ENCODE assay signal across 2 cellular contexts in the genomic region with DNA sequence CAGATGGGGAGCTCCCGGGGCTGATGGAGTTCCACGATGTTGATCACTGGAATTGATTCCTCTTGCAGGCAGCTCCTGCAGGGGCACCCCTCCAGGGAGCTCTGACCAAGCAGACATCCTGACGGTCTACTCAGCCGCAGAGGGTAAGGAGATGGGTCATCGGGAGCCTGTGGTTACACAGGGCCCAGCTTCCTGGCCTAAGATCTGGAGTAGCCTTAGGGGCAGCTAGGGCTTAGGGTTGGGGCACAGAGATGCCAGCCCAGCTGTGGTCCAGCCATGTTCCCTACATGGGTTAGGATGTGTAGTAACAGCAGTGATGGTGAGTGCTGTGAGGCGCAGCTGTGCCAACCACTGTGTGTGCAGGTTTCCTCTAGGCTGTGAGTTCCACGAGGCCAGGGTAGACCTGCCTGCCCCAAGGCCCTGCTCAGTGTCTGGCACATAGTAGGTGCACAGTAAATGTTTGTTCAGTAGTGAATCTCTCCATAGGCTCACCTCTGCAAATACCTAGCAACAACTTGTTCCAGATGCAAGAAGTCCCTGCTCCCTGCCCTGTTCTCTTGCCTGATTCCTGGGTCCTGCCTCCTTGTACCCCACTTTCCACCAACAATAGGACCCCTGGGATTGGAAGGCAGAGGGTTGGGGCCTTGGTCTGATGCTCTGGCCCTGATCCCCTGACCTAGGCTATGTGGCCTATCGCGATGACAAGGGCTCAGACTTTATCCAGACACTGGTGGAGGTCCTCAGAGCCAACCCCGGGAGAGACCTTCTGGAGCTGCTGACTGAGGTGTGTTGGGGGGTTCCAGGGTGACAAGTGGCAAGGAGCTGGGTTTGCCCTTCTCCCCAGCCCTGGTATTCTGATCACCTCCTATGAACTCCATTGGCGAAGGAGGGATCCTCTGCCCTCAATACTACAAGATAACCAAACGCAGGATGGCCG.
A peak's percentile ranks its signal among the peaks of the same experiment; 100 is the strongest.
TF ChIP-seq lines count a peak whose summit lies in the region.

No MANE protein-coding gene starts in this region.

TF ChIP-seq in WTC11, 78 proteins besides CTCF, POLR2A, EP300 and RAD21 (continues in another document):
- TF ChIP-seq, protein P1, sequence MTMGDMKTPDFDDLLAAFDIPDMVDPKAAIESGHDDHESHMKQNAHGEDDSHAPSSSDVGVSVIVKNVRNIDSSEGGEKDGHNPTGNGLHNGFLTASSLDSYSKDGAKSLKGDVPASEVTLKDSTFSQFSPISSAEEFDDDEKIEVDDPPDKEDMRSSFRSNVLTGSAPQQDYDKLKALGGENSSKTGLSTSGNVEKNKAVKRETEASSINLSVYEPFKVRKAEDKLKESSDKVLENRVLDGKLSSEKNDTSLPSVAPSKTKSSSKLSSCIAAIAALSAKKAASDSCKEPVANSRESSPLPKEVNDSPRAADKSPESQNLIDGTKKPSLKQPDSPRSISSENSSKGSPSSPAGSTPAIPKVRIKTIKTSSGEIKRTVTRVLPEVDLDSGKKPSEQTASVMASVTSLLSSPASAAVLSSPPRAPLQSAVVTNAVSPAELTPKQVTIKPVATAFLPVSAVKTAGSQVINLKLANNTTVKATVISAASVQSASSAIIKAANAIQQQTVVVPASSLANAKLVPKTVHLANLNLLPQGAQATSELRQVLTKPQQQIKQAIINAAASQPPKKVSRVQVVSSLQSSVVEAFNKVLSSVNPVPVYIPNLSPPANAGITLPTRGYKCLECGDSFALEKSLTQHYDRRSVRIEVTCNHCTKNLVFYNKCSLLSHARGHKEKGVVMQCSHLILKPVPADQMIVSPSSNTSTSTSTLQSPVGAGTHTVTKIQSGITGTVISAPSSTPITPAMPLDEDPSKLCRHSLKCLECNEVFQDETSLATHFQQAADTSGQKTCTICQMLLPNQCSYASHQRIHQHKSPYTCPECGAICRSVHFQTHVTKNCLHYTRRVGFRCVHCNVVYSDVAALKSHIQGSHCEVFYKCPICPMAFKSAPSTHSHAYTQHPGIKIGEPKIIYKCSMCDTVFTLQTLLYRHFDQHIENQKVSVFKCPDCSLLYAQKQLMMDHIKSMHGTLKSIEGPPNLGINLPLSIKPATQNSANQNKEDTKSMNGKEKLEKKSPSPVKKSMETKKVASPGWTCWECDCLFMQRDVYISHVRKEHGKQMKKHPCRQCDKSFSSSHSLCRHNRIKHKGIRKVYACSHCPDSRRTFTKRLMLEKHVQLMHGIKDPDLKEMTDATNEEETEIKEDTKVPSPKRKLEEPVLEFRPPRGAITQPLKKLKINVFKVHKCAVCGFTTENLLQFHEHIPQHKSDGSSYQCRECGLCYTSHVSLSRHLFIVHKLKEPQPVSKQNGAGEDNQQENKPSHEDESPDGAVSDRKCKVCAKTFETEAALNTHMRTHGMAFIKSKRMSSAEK (CRISPR knock-in tag; IDR thresholded peaks at IDR 0.05; ENCODE audit: borderline replicate concordance), result no peak
- TF ChIP-seq ZNF317 (CRISPR knock-in tag; IDR thresholded peaks at IDR 0.05; ENCODE audit: borderline replicate concordance, low read depth) (no peak), NR1H2 (CRISPR knock-in tag; IDR thresholded peaks at IDR 0.05) (no peak), EMX1 (CRISPR knock-in tag; IDR thresholded peaks at IDR 0.05) (no peak), NR3C1 (CRISPR knock-in tag; conservative IDR thresholded peaks at IDR 0.05; ENCODE audit: low read depth) (no peak), SMAD3 (CRISPR knock-in tag; IDR thresholded peaks at IDR 0.05; ENCODE audit: borderline replicate concordance) (no peak), SP1 (CRISPR knock-in tag; conservative IDR thresholded peaks at IDR 0.05) (no peak), JAZF1 (CRISPR knock-in tag; IDR thresholded peaks at IDR 0.05) (no peak), MYBL2 (CRISPR knock-in tag; IDR thresholded peaks at IDR 0.05) (no peak)
- TF ChIP-seq, protein P2, sequence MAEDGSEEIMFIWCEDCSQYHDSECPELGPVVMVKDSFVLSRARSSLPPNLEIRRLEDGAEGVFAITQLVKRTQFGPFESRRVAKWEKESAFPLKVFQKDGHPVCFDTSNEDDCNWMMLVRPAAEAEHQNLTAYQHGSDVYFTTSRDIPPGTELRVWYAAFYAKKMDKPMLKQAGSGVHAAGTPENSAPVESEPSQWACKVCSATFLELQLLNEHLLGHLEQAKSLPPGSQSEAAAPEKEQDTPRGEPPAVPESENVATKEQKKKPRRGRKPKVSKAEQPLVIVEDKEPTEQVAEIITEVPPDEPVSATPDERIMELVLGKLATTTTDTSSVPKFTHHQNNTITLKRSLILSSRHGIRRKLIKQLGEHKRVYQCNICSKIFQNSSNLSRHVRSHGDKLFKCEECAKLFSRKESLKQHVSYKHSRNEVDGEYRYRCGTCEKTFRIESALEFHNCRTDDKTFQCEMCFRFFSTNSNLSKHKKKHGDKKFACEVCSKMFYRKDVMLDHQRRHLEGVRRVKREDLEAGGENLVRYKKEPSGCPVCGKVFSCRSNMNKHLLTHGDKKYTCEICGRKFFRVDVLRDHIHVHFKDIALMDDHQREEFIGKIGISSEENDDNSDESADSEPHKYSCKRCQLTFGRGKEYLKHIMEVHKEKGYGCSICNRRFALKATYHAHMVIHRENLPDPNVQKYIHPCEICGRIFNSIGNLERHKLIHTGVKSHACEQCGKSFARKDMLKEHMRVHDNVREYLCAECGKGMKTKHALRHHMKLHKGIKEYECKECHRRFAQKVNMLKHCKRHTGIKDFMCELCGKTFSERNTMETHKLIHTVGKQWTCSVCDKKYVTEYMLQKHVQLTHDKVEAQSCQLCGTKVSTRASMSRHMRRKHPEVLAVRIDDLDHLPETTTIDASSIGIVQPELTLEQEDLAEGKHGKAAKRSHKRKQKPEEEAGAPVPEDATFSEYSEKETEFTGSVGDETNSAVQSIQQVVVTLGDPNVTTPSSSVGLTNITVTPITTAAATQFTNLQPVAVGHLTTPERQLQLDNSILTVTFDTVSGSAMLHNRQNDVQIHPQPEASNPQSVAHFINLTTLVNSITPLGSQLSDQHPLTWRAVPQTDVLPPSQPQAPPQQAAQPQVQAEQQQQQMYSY (CRISPR knock-in tag; IDR thresholded peaks at IDR 0.05), result no peak
- TF ChIP-seq, protein P3, sequence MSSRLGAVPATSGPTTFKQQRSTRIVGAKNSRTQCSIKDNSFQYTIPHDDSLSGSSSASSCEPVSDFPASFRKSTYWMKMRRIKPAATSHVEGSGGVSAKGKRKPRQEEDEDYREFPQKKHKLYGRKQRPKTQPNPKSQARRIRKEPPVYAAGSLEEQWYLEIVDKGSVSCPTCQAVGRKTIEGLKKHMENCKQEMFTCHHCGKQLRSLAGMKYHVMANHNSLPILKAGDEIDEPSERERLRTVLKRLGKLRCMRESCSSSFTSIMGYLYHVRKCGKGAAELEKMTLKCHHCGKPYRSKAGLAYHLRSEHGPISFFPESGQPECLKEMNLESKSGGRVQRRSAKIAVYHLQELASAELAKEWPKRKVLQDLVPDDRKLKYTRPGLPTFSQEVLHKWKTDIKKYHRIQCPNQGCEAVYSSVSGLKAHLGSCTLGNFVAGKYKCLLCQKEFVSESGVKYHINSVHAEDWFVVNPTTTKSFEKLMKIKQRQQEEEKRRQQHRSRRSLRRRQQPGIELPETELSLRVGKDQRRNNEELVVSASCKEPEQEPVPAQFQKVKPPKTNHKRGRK (CRISPR knock-in tag; IDR thresholded peaks at IDR 0.05; ENCODE audit: borderline replicate concordance), result no peak

TF ChIP-seq in HepG2, 621 proteins besides CTCF, POLR2A, EP300 and RAD21:
- TF ChIP-seq RXRA (CRISPR knock-in tag; IDR thresholded peaks at IDR 0.05), result 0 out of 2 replicates have a peak, but pooled peaks have one; percentile 10
- no peak for TF ChIP-seq ZSCAN30 (CRISPR knock-in tag; IDR thresholded peaks at IDR 0.05)
- TF ChIP-seq ZNF17 (CRISPR knock-in tag; IDR thresholded peaks at IDR 0.05), result 0 out of 2 replicates have a peak, but pooled peaks have one; percentile 71
- TF ChIP-seq, protein P4, sequence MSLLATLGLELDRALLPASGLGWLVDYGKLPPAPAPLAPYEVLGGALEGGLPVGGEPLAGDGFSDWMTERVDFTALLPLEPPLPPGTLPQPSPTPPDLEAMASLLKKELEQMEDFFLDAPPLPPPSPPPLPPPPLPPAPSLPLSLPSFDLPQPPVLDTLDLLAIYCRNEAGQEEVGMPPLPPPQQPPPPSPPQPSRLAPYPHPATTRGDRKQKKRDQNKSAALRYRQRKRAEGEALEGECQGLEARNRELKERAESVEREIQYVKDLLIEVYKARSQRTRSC (CRISPR knock-in tag; IDR thresholded peaks at IDR 0.05; ENCODE audit: low read depth), result no peak
- TF ChIP-seq ZNF501 (CRISPR knock-in tag; IDR thresholded peaks at IDR 0.05), result no peak; the same call in 1 of the 2 replicates
- TF ChIP-seq ZNF883 (CRISPR knock-in tag; IDR thresholded peaks at IDR 0.05; ENCODE audit: not compliant biosample characterization), result no peak
